ENCODE assay signal across 18 cellular contexts in the genomic region with DNA sequence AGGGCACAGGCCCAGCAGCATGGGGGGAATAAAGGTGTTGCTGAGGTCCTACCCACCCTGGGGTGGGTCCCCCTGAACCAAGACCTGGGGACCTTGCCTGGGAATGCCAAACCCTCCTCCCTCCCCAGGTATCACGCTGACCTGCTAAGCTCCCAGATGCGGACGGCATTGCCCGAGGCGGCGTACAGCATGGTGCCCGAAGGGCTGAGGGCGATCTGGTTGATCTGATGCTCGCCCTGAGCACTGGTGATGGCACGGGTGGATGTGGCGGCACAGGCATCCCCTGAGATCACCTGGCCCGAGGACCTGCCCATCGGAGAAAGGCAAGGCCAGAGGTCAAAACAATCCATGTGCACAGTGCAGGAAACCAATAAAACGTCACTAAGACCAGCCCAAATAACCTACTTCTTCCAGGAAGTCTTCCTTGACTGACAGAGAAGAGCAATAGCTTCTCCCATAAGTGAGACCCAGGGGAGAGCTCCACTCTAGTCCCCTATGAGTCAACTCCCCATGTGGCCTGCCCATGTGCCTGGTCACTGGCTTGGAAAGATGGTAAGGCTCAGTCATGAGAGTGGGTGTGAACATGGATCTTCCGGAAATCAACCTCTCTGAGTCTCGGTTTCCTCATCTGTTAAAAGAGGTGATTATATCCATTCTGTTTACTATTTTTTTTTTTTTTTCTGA.
"Had no signal": no experiment of that assay in that cellular context is flagged by ENCODE, and none has a peak within 500 bp of the region (broad histone marks: within the 10 kb centered on the region; RNA-seq: fewer than 3 reads in every experiment).

No MANE protein-coding gene starts in this region.

- H3K4me3 Mint-ChIP-seq: immature natural killer cell; naive B cell; nephron; stimulated activated naive B cell treated with anti-CD40 and anti-IgM and Interleukin-4, amounts not matched to agents 10 μg/mL and 1 μg/mL and 100 μg/mL, for 72 hours had no signal

- DNase-seq: effector memory CD4-positive, alpha-beta T cell; esophagus squamous epithelium; foreskin keratinocyte; immature natural killer cell; left colon; left ventricle myocardium superior; mesendoderm; naive B cell; sigmoid colon; stimulated activated CD4-positive, alpha-beta T cell treated with anti-CD3 and anti-CD28 coated beads, Interleukin-2, amount 100 ng/mL, for 24 hours; stimulated activated CD4-positive, alpha-beta T cell treated with anti-CD3 and anti-CD28 coated beads, Interleukin-4, amount 100 ng/mL, for 4 hours; stimulated activated naive B cell treated with anti-CD40 and anti-IgM and Interleukin-4, amounts not matched to agents 10 μg/mL and 1 μg/mL and 100 μg/mL, for 72 hours; trophoblast cell had no signal

- H3K27me3 ChIP-seq: esophagus squamous epithelium, right atrium auricular region, sigmoid colon had no signal

- FAIRE-seq: keratinocyte had no signal

- H3K4me3 ChIP-seq: esophagus squamous epithelium, right atrium auricular region, sigmoid colon, skin epidermis had no signal

- H3K27ac ChIP-seq: epithelial cell of prostate, esophagus squamous epithelium, foreskin keratinocyte, right atrium auricular region, sigmoid colon, skin epidermis had no signal

- H3K36me3 ChIP-seq: right atrium auricular region, sigmoid colon had no signal

- H3K9me3 ChIP-seq: esophagus squamous epithelium, right atrium auricular region, sigmoid colon had no signal

- H3K9me3 Mint-ChIP-seq: immature natural killer cell; naive B cell; stimulated activated naive B cell treated with anti-CD40 and anti-IgM and Interleukin-4, amounts not matched to agents 10 μg/mL and 1 μg/mL and 100 μg/mL, for 72 hours had no signal

- H3K4me1 Mint-ChIP-seq: immature natural killer cell, nephron had no signal

- ATAC-seq: foreskin keratinocyte, left colon, left ventricle myocardium superior had no signal

- H3K27ac Mint-ChIP-seq: nephron; stimulated activated naive B cell treated with anti-CD40 and anti-IgM and Interleukin-4, amounts not matched to agents 10 μg/mL and 1 μg/mL and 100 μg/mL, for 72 hours had no signal

- H3K27me3 Mint-ChIP-seq: naive B cell; stimulated activated naive B cell treated with anti-CD40 and anti-IgM and Interleukin-4, amounts not matched to agents 10 μg/mL and 1 μg/mL and 100 μg/mL, for 72 hours had no signal

- H3K4me1 ChIP-seq: foreskin keratinocyte, sigmoid colon had no signal
